In the genomic region with DNA sequence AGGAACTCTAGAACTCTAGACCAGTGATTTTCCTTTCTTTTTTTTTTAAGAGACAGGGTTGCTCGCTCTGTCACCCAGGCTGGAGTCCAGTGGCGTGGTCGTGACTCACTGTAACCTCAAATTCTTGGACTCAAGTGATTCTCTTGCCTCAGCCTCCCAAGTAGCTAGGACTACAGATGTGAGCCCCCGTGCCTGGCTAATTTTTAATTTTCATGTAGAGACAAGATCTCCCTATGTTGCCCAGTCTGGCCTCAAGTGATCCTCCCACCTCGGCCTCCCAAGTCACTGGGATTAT, we compare ENCODE assay signal across 17 cellular contexts. TPM values are rescaled to one million over a fixed set of nuclear protein-coding genes. Genes with fewer than 3 reads are reported as not detected.
DNase-seq lines count a peak whose midpoint lies in the region; ATAC-seq and TF ChIP-seq lines count a peak whose summit lies in the region.
"Had no signal": no experiment of that assay in that cellular context is flagged by ENCODE, and none has a peak within 500 bp of the region (broad histone marks: within the 10 kb centered on the region; RNA-seq: fewer than 3 reads in every experiment).

No MANE protein-coding gene starts in this region.

- peaks cover 0 to 3% of the 10 kb centered on the region in 2 donors for H3K36me3 Mint-ChIP-seq in CD4-positive, alpha-beta memory T cell

- intact Hi-C loops in CD4-positive, alpha-beta memory T cell (cut with micrococcal nuclease), result no loop called here

- POLR2A ChIA-PET in CD4-positive, alpha-beta memory T cell (lab: Charles Lee; ENCODE audit: partially characterized antibody), result no interaction called here

- no peaks in the 10 kb centered on the region for H3K27me3 ChIP-seq in CD4-positive, alpha-beta memory T cell (ENCODE audit: insufficient read depth, low read length)
- H3K27me3 ChIP-seq: colonic mucosa, esophagus squamous epithelium had no signal

- DNase-seq in AG10803 (ENCODE audit: low read depth) (peak; percentile 81), HT1080 (ENCODE audit: low read depth) (peak; percentile 60), amniotic epithelial cell (ENCODE audit: low read depth) (peak; percentile 48), iris pigment epithelial cell (ENCODE audit: low read depth) (peak; percentile 56), DMS153 (lab: John Stamatoyannopoulos, UW) (no peak), epidermal melanocyte (ENCODE audit: insufficient read length, low spot score) (no peak), omental fat pad (ENCODE audit: low spot score) (no peak)
- no peak for DNase-seq in CD4-positive, alpha-beta memory T cell
- DNase-seq: activated CD4-positive, alpha-beta T cell treated with anti-CD3 and anti-CD28 coated beads, Interleukin-2, amount 50 U/mL, for 4 hours; colonic mucosa; esophagus squamous epithelium; H7; midbrain; NCI-H2171; posterior cingulate gyrus had no signal

- peaks cover 0 to 2% (median 0%) of the 10 kb centered on the region in 4 donors for H3K4me1 Mint-ChIP-seq in CD4-positive, alpha-beta memory T cell

- no peak overlapping the region for H3K27ac Mint-ChIP-seq in CD4-positive, alpha-beta memory T cell
- H3K27ac Mint-ChIP-seq: activated naive CD4-positive, alpha-beta T cell treated with anti-CD3 and anti-CD28 coated beads, Interleukin-2, amount 50 U/mL, for 24 hours had no signal

- no peaks in the 10 kb centered on the region for H3K9me3 ChIP-seq in CD4-positive, alpha-beta memory T cell (ENCODE audit: control insufficient read depth in 1 of 2, low read length in 2 of 2)
- H3K9me3 ChIP-seq: colonic mucosa, esophagus squamous epithelium had no signal

- no peak overlapping the region for H3K4me3 Mint-ChIP-seq in CD4-positive, alpha-beta memory T cell
- H3K4me3 Mint-ChIP-seq: activated naive CD4-positive, alpha-beta T cell treated with anti-CD3 and anti-CD28 coated beads, Interleukin-2, amount 50 U/mL, for 24 hours; T-helper 1 cell treated with Interleukin-12 subunit alpha and Interleukin-12 subunit beta and Interleukin-4 antibody, amounts not matched to agents 30 μg/mL and 1 μg/mL, for 36 hours had no signal

- H3K27ac ChIP-seq in CD4-positive, alpha-beta memory T cell (ENCODE audit: low read depth, low read length), result no peak overlapping the region
- H3K27ac ChIP-seq: colonic mucosa had no signal

- no peaks in the 10 kb centered on the region for H3K27me3 Mint-ChIP-seq in CD4-positive, alpha-beta memory T cell
- H3K27me3 Mint-ChIP-seq: activated naive CD4-positive, alpha-beta T cell treated with anti-CD3 and anti-CD28 coated beads, Interleukin-2, amount 50 U/mL, for 24 hours had no signal

- H3K4me3 ChIP-seq in AG10803 (ENCODE audit: low read length), result no peak overlapping the region
- no peak overlapping the region for H3K4me3 ChIP-seq in CD4-positive, alpha-beta memory T cell (ENCODE audit: low read length in 2 of 2)
- H3K4me3 ChIP-seq: colonic mucosa, esophagus squamous epithelium had no signal

- H3K36me3 ChIP-seq in CD4-positive, alpha-beta memory T cell (ENCODE audit: insufficient read depth, low read length), result no peaks in the 10 kb centered on the region
- H3K36me3 ChIP-seq: colonic mucosa, esophagus squamous epithelium had no signal

- CTCF ChIA-PET in CD4-positive, alpha-beta memory T cell (lab: Charles Lee; ENCODE audit: partially characterized antibody), result no interaction called here

- H3K9me3 Mint-ChIP-seq in CD4-positive, alpha-beta memory T cell, result peaks cover 0 to 3% (median 0%) of the 10 kb centered on the region in 8 donors
- H3K9me3 Mint-ChIP-seq: activated naive CD4-positive, alpha-beta T cell treated with anti-CD3 and anti-CD28 coated beads, Interleukin-2, amount 50 U/mL, for 24 hours had no signal

- TF ChIP-seq CTCF in AG10803 (conservative IDR thresholded peaks at IDR 0.05; ENCODE audit: low read length), result no peak
- TF ChIP-seq CTCF in omental fat pad (IDR thresholded peaks at IDR 0.05), result no peak

- ATAC-seq in omental fat pad (ENCODE audit: low FRiP score), result no peak

- no peaks in the 10 kb centered on the region for H3K4me1 ChIP-seq in CD4-positive, alpha-beta memory T cell (ENCODE audit: insufficient read depth, low read length)
- H3K4me1 ChIP-seq: colonic mucosa had no signal

RNA-seq across cellular contexts. Expression of a gene that starts 42.3 kb away (rescaled TPM):
- 3.9 and 4.2 TPM in 2 replicates for total RNA-seq in HT1080 (2014; rRNA removed; shearing (Covaris generic))
- polyA plus RNA-seq in HT1080 (2015; cell fraction: cytosol; rRNA removed), result 6.5 and 7.7 TPM in 2 replicates
- polyA plus RNA-seq in HT1080 (2015; cell fraction: nucleus; rRNA removed), result 4.7 and 6.0 TPM in 2 replicates
- total RNA-seq in CD4-positive, alpha-beta memory T cell, result 10 to 100 TPM; 12.8 to 14.2 TPM
- polyA plus RNA-seq in CD4-positive, alpha-beta memory T cell, result 1 to 10 TPM in 1 of 2 donors, under 1 TPM in 1; 1.00 to 1.8 TPM
- total RNA-seq in omental fat pad, result 10 to 100 TPM in 3 of 4 donors, 1 to 10 TPM in 1; 8.5 to 16.0 (median 13.7) TPM

Comparison
In these comparisons a context has a peak if more than half of its experiments do, and no peak if none do; other contexts are left out.
1. DNase-seq: peak in AG10803 (single experiment), HT1080 (single experiment), amniotic epithelial cell (single experiment) and iris pigment epithelial cell (single experiment); none in CD4-positive, alpha-beta memory T cell (0 of 5), DMS153 (single experiment), epidermal melanocyte (single experiment) and omental fat pad (single experiment).